Comparison of ENCODE assay signal across 23 cellular contexts in the genomic region with DNA sequence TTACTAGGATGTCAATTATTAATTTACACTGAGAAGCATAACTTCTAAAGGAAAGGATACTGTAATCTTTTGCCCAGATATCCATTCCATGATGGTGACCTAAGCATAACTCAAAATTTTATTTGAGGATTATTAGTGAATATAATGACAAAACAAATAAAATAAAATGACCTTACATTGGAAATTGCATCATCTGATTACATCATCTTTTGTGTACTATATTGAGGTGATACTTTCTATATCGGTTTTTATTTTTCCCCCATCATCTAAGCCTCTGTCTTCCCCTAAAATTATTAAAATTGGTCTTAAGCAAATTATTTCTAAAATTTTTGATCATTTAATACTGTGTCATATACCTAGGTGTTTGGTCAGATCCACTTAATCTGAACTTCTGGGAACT.
DNase-seq lines count a peak whose midpoint lies in the region; ATAC-seq, FAIRE-seq and TF ChIP-seq lines count a peak whose summit lies in the region.
"Had no signal": no experiment of that assay in that cellular context is flagged by ENCODE, and none has a peak within 500 bp of the region (broad histone marks: within the 10 kb centered on the region; RNA-seq: fewer than 3 reads in every experiment).

No MANE protein-coding gene starts in this region.

- H3K4me1 ChIP-seq in HepG2 (ENCODE audit: insufficient read depth, low read length) (no peaks in the 10 kb centered on the region), right lobe of liver (no peaks in the 10 kb centered on the region), PC-3 (ENCODE audit: insufficient read depth, low read length) (peaks cover 60% of the 10 kb centered on the region), K562 (replicated peaks in 1 of 2; ENCODE audit: control insufficient read depth in 2 of 2, insufficient read depth in 2 of 2, low read length in 2 of 2) (peaks cover 9 to 10% of the 10 kb centered on the region in 2 experiments), tibial nerve (no peaks in the 10 kb centered on the region)
- H3K4me1 ChIP-seq: A549; BLaER1 treated with 17β-estradiol and CSF1 and Interleukin-3, amounts not matched to agents 10 nM and 100 nM had no signal

- in situ Hi-C loops in HepG2 (cut with HindIII; ENCODE audit: extremely low pct_ligation_motif_present, low pct_unique_long_range_greater_than_20kb), result no loop called here
- in situ Hi-C loops in K562 (cut with MboI), result no loop called here

- H3K4me3 ChIP-seq in HepG2 (replicated peaks in 1 of 3; ENCODE audit: insufficient read depth in 1 of 3, low read depth in 2 of 3, low read length in 3 of 3) (no peak overlapping the region), right lobe of liver (no peak overlapping the region), PC-3 (ENCODE audit: low read length) (no peak overlapping the region), K562 (no peak overlapping the region), tibial nerve (no peak overlapping the region)
- H3K4me3 ChIP-seq: A549; BLaER1 treated with 17β-estradiol and CSF1 and Interleukin-3, amounts not matched to agents 10 nM and 100 nM had no signal

- 0 out of 2 replicates have a peak, but pooled peaks cover 4% of the 10 kb centered on the region for H3K9me2 ChIP-seq in PC-3 (replicated peaks; ENCODE audit: low read length)

- no peak overlapping the region for H3K27ac ChIP-seq in HepG2 (ENCODE audit: extremely low read length, insufficient read depth, low read length)
- H3K27ac ChIP-seq in right lobe of liver, result no peak overlapping the region
- H3K27ac ChIP-seq in PC-3 (ENCODE audit: low read length), result no peak overlapping the region
- no peak overlapping the region for H3K27ac ChIP-seq in K562 (ENCODE audit: extremely low read depth, low read depth, low read length)
- H3K27ac ChIP-seq in tibial nerve, result no peak overlapping the region
- H3K27ac ChIP-seq: 22Rv1; BLaER1 treated with 17β-estradiol and CSF1 and Interleukin-3, amounts not matched to agents 10 nM and 100 nM; C4-2B had no signal

- H3K9me3 ChIP-seq in HepG2 (ENCODE audit: low read length), result no peaks in the 10 kb centered on the region
- no peaks in the 10 kb centered on the region for H3K9me3 ChIP-seq in right lobe of liver
- H3K9me3 ChIP-seq in PC-3 (ENCODE audit: low read length), result no peaks in the 10 kb centered on the region
- H3K9me3 ChIP-seq in K562 (replicated peaks; ENCODE audit: control insufficient read depth, insufficient read depth, low read depth, low read length), result no peaks in the 10 kb centered on the region
- no peaks in the 10 kb centered on the region for H3K9me3 ChIP-seq in tibial nerve
- H3K9me3 ChIP-seq: A549; BLaER1 treated with 17β-estradiol and CSF1 and Interleukin-3, amounts not matched to agents 10 nM and 100 nM had no signal

- TF ChIP-seq RAD21 in HepG2 (CRISPR knock-in tag; IDR thresholded peaks at IDR 0.05) (no peak), K562 (CRISPR knock-in tag; conservative IDR thresholded peaks at IDR 0.05 in 1 of 2, IDR thresholded peaks at IDR 0.05 in 1 of 2) (no peak)

- BruUV-seq in HepG2 (replicated peaks; lab: Mats Ljungman, UMichigan) (no TSS peak), PC-3 (replicated peaks; lab: Mats Ljungman, UMichigan) (no TSS peak), K562 (replicated peaks; lab: Mats Ljungman, UMichigan) (no TSS peak)

- H3K9ac ChIP-seq in HepG2 (ENCODE audit: insufficient read depth, low read depth, low read length) (no peak overlapping the region), PC-3 (ENCODE audit: low read length) (no peak overlapping the region), K562 (ENCODE audit: insufficient read depth in 1 of 2, low read depth in 2 of 2, low read length in 2 of 2) (no peak overlapping the region)
- H3K9ac ChIP-seq: BLaER1 treated with 17β-estradiol and CSF1 and Interleukin-3, amounts not matched to agents 10 nM and 100 nM had no signal

- WGBS in HepG2 (ENCODE audit: low lambda C conversion rate), result 2% methylated on average over 1 of the region's 1 CpG
- WGBS in right lobe of liver (ENCODE audit: insufficient coverage, low coverage, low lambda C conversion rate, missing lambda C conversion rate), result 56% methylated on average over 1 of the region's 1 CpG
- 0% methylated on average over 1 of the region's 1 CpG for WGBS in K562 (ENCODE audit: insufficient coverage, low coverage, missing lambda C conversion rate)
- WGBS in tibial nerve, 2 donors, result 87 to 95% methylated on average over 1 of the region's 1 CpG

- ATAC-seq in HepG2 (no peak), right lobe of liver (no peak), PC-3 (no peak), K562 (no peak), HG02571 (IDR thresholded peaks at IDR 0.05; ENCODE audit: unreplicated experiment) (no peak)
- ATAC-seq: A549 had no signal

- no peak for DNase-seq in HepG2 (ENCODE audit: low spot score)
- DNase-seq in right lobe of liver, result no peak
- peak; percentile 41 for DNase-seq in PC-3
- DNase-seq in K562 (ENCODE audit: extremely low read depth in 1 of 4, low spot score in 3 of 4), result no peak
- no peak for DNase-seq in tibial nerve (ENCODE audit: low spot score in 2 of 2)
- DNase-seq: AML-193; CD4-positive, alpha-beta T cell; CD8-positive, alpha-beta memory T cell; COR-L47; DMS 273 treated with DMSO at 0.1 percent for 48 hours; DMS153; DMS53; DMS79; DND-41; EL; GDM1 had no signal

- TF ChIP-seq EP300 in HepG2 (IDR thresholded peaks at IDR 0.05; ENCODE audit: low read depth in 2 of 2, low read length in 2 of 2), result no peak
- TF ChIP-seq EP300 in HepG2 (CRISPR knock-in tag; IDR thresholded peaks at IDR 0.05; ENCODE audit: borderline replicate concordance), result no peak
- no peak for TF ChIP-seq EP300 in K562 (IDR thresholded peaks at IDR 0.05; ENCODE audit: low read length)
- TF ChIP-seq EP300 in tibial nerve (IDR thresholded peaks at IDR 0.05), result no peak

- no peaks in the 10 kb centered on the region for H4K20me1 ChIP-seq in HepG2 (ENCODE audit: insufficient read depth, low read length)
- no peaks in the 10 kb centered on the region for H4K20me1 ChIP-seq in PC-3 (ENCODE audit: low read length)
- H4K20me1 ChIP-seq in K562 (replicated peaks; ENCODE audit: control insufficient read depth, insufficient read depth, low read length), result no peaks in the 10 kb centered on the region
- H4K20me1 ChIP-seq: BLaER1 treated with 17β-estradiol and CSF1 and Interleukin-3, amounts not matched to agents 10 nM and 100 nM had no signal

- H3K27me3 ChIP-seq in HepG2 (ENCODE audit: control insufficient read depth in 1 of 2, insufficient read depth in 2 of 2, low read length in 2 of 2) (no peaks in the 10 kb centered on the region), right lobe of liver (no peaks in the 10 kb centered on the region), PC-3 (ENCODE audit: low read length) (no peaks in the 10 kb centered on the region), K562 (ENCODE audit: control insufficient read depth in 2 of 2, insufficient read depth in 2 of 2, low read length in 2 of 2) (no peaks in the 10 kb centered on the region), tibial nerve (no peaks in the 10 kb centered on the region)
- H3K27me3 ChIP-seq: BLaER1 treated with 17β-estradiol and CSF1 and Interleukin-3, amounts not matched to agents 10 nM and 100 nM had no signal

- no peaks in the 10 kb centered on the region for H3K9me1 ChIP-seq in K562 (ENCODE audit: control insufficient read depth, insufficient read depth, low read length)

- FAIRE-seq in HepG2 (lab: Jason Lieb, UNC) (no peak), K562 (lab: Jason Lieb, UNC) (no peak)
- FAIRE-seq: A549, GM12891, GM19239 had no signal

- TF ChIP-seq POLR2A in HepG2 (IDR thresholded peaks at IDR 0.05; ENCODE audit: insufficient read depth in 1 of 2, low read depth in 2 of 2, low read length in 2 of 2) (no peak), right lobe of liver (IDR thresholded peaks at IDR 0.05) (no peak), K562 (conservative IDR thresholded peaks at IDR 0.05) (no peak), tibial nerve (IDR thresholded peaks at IDR 0.05) (no peak)

- no peaks in the 10 kb centered on the region for H3K36me3 ChIP-seq in HepG2 (replicated peaks in 1 of 2; ENCODE audit: control insufficient read depth in 1 of 2, insufficient read depth in 2 of 2, low read length in 2 of 2)
- no peaks in the 10 kb centered on the region for H3K36me3 ChIP-seq in right lobe of liver
- no peaks in the 10 kb centered on the region for H3K36me3 ChIP-seq in PC-3 (ENCODE audit: low read depth, low read length)
- no peaks in the 10 kb centered on the region for H3K36me3 ChIP-seq in K562 (ENCODE audit: control insufficient read depth, insufficient read depth, low read length)
- H3K36me3 ChIP-seq in tibial nerve, result no peaks in the 10 kb centered on the region
- H3K36me3 ChIP-seq: BLaER1 treated with 17β-estradiol and CSF1 and Interleukin-3, amounts not matched to agents 10 nM and 100 nM had no signal

- peaks cover 5% of the 10 kb centered on the region for H3F3A ChIP-seq in PC-3 (ENCODE audit: low read length, unreplicated experiment)

- H3K4me2 ChIP-seq in HepG2 (ENCODE audit: low read depth, low read length) (no peak overlapping the region), PC-3 (ENCODE audit: low read length) (no peak overlapping the region), K562 (ENCODE audit: insufficient read depth, low read length) (no peak overlapping the region)
- H3K4me2 ChIP-seq: A549; BLaER1 treated with 17β-estradiol and CSF1 and Interleukin-3, amounts not matched to agents 10 nM and 100 nM had no signal

- H3K79me2 ChIP-seq in HepG2 (ENCODE audit: insufficient read depth, low read length) (no peaks in the 10 kb centered on the region), PC-3 (ENCODE audit: low read length) (no peaks in the 10 kb centered on the region), K562 (ENCODE audit: control insufficient read depth, insufficient read depth, low read length) (no peaks in the 10 kb centered on the region)

- TF ChIP-seq CTCF in HepG2 (CRISPR knock-in tag; IDR thresholded peaks at IDR 0.05) (no peak), right lobe of liver (IDR thresholded peaks at IDR 0.05) (no peak), PC-3 (conservative IDR thresholded peaks at IDR 0.05; ENCODE audit: low read depth, low read length) (no peak), K562 (IDR thresholded peaks at IDR 0.05 in 2 of 3, conservative IDR thresholded peaks at IDR 0.05 in 1 of 3; ENCODE audit: insufficient read depth in 2 of 3, low read depth in 1 of 3, low read length in 3 of 3) (no peak), tibial nerve (IDR thresholded peaks at IDR 0.05) (no peak)

- no peak overlapping the region for H2AFZ ChIP-seq in HepG2 (ENCODE audit: low read length)
- no peak overlapping the region for H2AFZ ChIP-seq in PC-3 (ENCODE audit: low read length)
- H2AFZ ChIP-seq in K562 (ENCODE audit: low read depth, low read length), result no peak overlapping the region

- CTCF ChIA-PET in HepG2 (lab: Yijun Ruan, JAX; ENCODE audit: low intra/inter-chr PET ratio, low total read pairs) (no interaction called here), PC-3 (lab: Charles Lee) (no interaction called here), K562 (lab: Yijun Ruan, JAX; ENCODE audit: low intra/inter-chr PET ratio) (no interaction called here)

- intact Hi-C loops in HepG2 (cut with micrococcal nuclease; ENCODE audit: unreplicated experiment) (loop anchor here (10.0 kb wide), 1 partner anchor 397 kb away; no protein-coding TSS in a partner anchor), right lobe of liver (cut with DNase I) (no loop called here), PC-3 (cut with micrococcal nuclease) (loop anchor here (10.0 kb wide), 1 partner anchor 593 kb away; no protein-coding TSS in a partner anchor), K562 (cut with micrococcal nuclease) (no loop called here)

- POLR2A ChIA-PET in HepG2 (lab: Yijun Ruan, JAX) (no interaction called here), PC-3 (lab: Charles Lee; ENCODE audit: unreplicated experiment) (no interaction called here), K562 (lab: Yijun Ruan, JAX) (no interaction called here)

Comparison
In these comparisons a context has a peak if more than half of its experiments do, and no peak if none do; other contexts are left out.
1. intact Hi-C loops: an anchor here in HepG2 (10.0 kb wide) and PC-3 (10.0 kb wide); none called in right lobe of liver and K562.
2. Of the 241 proteins assayed by ChIP-seq in both HepG2 and K562: peak only in HepG2: none; only in K562: ATF4, CEBPG and TRIM24; in both: CEBPB; in neither: 235; mixed calls (peak in some experiments, not most) for 2.